Comparison of ENCODE assay signal across 1 cellular context in the genomic region with DNA sequence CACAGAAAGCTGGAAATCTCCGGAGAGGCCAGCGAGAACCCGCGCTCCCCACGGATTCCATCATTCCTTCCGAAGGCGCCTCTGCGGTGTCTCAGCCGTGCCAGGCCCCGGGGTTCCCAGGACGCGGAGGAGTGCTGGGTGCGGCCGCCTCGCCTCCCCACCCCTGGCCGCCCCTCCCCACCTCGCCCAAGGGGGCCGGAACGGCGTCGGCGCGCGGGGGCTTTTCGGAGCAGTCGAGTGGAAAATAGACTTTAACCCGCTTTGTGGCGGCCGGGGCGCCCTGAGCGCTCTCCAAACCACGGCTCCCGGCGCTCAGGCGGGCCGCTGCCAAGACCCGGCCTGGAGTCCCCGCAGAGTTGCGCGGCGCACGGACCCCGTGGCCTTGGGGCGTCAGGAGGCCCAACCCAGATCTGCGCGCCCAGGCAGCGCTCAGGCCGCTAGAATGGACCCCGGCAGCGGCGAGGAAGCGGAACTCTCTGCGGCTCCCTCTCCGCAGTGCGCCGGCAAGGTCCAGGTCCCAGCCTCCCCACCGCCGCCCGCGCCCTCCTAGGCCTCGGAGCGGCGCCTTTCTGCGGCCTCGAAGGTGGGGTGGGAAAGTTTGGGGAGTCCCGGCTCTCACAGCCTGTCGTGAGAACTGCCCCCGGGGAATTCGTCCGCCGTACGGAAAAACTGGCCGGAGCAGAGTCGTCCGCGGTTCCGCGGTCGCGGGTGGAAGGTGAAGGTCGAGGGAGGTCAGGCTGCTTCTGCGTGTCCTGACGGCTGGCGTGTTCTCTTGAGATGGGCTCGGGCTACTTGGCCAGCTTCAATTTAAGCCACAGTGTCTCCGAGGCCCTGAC.
TF ChIP-seq lines count a peak whose summit lies in the region.

No MANE protein-coding gene starts in this region.

TF ChIP-seq in HepG2, 621 proteins besides CTCF, POLR2A, EP300 and RAD21 (continued from another document and continues in another):
- TF ChIP-seq, protein P1, sequence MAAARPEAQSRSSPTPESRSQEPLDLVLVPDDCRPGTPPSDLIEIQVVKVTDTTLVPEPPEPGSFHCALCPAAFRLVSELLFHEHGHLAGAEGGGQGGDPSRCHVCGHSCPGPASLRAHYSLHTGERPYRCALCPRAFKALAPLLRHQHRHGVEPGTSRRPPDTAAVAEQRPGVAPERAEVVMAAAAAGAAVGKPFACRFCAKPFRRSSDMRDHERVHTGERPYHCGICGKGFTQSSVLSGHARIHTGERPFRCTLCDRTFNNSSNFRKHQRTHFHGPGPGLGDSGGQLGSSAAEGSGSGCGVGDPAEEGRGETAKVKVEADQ (CRISPR knock-in tag; IDR thresholded peaks at IDR 0.05; ENCODE audit: borderline replicate concordance): 0 out of 2 replicates have a peak, but pooled peaks have one; percentile 4
- TF ChIP-seq MXI1 (IDR thresholded peaks at IDR 0.05; ENCODE audit: borderline replicate concordance, low read depth, low read length): peak; percentile 59; the same call in 1 of the 3 replicates
- no peak for TF ChIP-seq ZNF496 (CRISPR knock-in tag; IDR thresholded peaks at IDR 0.05; ENCODE audit: insufficient replicate concordance)
- TF ChIP-seq, protein P2, sequence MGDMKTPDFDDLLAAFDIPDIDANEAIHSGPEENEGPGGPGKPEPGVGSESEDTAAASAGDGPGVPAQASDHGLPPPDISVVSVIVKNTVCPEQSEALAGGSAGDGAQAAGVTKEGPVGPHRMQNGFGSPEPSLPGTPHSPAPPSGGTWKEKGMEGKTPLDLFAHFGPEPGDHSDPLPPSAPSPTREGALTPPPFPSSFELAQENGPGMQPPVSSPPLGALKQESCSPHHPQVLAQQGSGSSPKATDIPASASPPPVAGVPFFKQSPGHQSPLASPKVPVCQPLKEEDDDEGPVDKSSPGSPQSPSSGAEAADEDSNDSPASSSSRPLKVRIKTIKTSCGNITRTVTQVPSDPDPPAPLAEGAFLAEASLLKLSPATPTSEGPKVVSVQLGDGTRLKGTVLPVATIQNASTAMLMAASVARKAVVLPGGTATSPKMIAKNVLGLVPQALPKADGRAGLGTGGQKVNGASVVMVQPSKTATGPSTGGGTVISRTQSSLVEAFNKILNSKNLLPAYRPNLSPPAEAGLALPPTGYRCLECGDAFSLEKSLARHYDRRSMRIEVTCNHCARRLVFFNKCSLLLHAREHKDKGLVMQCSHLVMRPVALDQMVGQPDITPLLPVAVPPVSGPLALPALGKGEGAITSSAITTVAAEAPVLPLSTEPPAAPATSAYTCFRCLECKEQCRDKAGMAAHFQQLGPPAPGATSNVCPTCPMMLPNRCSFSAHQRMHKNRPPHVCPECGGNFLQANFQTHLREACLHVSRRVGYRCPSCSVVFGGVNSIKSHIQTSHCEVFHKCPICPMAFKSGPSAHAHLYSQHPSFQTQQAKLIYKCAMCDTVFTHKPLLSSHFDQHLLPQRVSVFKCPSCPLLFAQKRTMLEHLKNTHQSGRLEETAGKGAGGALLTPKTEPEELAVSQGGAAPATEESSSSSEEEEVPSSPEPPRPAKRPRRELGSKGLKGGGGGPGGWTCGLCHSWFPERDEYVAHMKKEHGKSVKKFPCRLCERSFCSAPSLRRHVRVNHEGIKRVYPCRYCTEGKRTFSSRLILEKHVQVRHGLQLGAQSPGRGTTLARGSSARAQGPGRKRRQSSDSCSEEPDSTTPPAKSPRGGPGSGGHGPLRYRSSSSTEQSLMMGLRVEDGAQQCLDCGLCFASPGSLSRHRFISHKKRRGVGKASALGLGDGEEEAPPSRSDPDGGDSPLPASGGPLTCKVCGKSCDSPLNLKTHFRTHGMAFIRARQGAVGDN (CRISPR knock-in tag; IDR thresholded peaks at IDR 0.05): peak; percentile 88
- no peak; the same call in 1 of the 2 replicates for TF ChIP-seq ZC3H13 (CRISPR knock-in tag; IDR thresholded peaks at IDR 0.05)
- no peak for TF ChIP-seq ZNF644 (CRISPR knock-in tag; IDR thresholded peaks at IDR 0.05; ENCODE audit: low read depth)
- no peak for TF ChIP-seq PAWR (CRISPR knock-in tag; IDR thresholded peaks at IDR 0.05; ENCODE audit: borderline replicate concordance)
- peak; percentile 47 for TF ChIP-seq TEAD3 (CRISPR knock-in tag; optimal IDR thresholded peaks at IDR 0.05; ENCODE audit: borderline replicate concordance)
- 0 out of 2 replicates have a peak, but pooled peaks have one; percentile 9 for TF ChIP-seq ELF3 (CRISPR knock-in tag; IDR thresholded peaks at IDR 0.05)
- TF ChIP-seq GATAD2A (CRISPR knock-in tag; IDR thresholded peaks at IDR 0.05): 0 out of 2 replicates have a peak, but pooled peaks have one; percentile 18
- TF ChIP-seq BORCS8-MEF2B (CRISPR knock-in tag; IDR thresholded peaks at IDR 0.05): peak; percentile 82
- peak; percentile 86 for TF ChIP-seq ZEB1 (IDR thresholded peaks at IDR 0.05; ENCODE audit: insufficient replicate concordance, low read depth)
- no peak for TF ChIP-seq CBX1 (IDR thresholded peaks at IDR 0.05; ENCODE audit: low read depth)
- TF ChIP-seq, protein P3, sequence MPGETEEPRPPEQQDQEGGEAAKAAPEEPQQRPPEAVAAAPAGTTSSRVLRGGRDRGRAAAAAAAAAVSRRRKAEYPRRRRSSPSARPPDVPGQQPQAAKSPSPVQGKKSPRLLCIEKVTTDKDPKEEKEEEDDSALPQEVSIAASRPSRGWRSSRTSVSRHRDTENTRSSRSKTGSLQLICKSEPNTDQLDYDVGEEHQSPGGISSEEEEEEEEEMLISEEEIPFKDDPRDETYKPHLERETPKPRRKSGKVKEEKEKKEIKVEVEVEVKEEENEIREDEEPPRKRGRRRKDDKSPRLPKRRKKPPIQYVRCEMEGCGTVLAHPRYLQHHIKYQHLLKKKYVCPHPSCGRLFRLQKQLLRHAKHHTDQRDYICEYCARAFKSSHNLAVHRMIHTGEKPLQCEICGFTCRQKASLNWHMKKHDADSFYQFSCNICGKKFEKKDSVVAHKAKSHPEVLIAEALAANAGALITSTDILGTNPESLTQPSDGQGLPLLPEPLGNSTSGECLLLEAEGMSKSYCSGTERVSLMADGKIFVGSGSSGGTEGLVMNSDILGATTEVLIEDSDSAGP (CRISPR knock-in tag; IDR thresholded peaks at IDR 0.05; ENCODE audit: borderline replicate concordance): no peak; the same call in 1 of the 2 replicates
- TF ChIP-seq CHCHD3 (CRISPR knock-in tag; IDR thresholded peaks at IDR 0.05): no peak
- no peak; the same call in 1 of the 2 replicates for TF ChIP-seq ZNF598 (CRISPR knock-in tag; IDR thresholded peaks at IDR 0.05; ENCODE audit: borderline replicate concordance)
- peak; percentile 50; the same call in 1 of the 2 replicates for TF ChIP-seq FOXO1 (CRISPR knock-in tag; IDR thresholded peaks at IDR 0.05)
- TF ChIP-seq ZNF616 (CRISPR knock-in tag; IDR thresholded peaks at IDR 0.05; ENCODE audit: low read depth): peak; percentile 59; the same call in 1 of the 2 replicates
- TF ChIP-seq, protein P4, sequence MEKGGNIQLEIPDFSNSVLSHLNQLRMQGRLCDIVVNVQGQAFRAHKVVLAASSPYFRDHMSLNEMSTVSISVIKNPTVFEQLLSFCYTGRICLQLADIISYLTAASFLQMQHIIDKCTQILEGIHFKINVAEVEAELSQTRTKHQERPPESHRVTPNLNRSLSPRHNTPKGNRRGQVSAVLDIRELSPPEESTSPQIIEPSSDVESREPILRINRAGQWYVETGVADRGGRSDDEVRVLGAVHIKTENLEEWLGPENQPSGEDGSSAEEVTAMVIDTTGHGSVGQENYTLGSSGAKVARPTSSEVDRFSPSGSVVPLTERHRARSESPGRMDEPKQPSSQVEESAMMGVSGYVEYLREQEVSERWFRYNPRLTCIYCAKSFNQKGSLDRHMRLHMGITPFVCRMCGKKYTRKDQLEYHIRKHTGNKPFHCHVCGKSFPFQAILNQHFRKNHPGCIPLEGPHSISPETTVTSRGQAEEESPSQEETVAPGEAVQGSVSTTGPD (CRISPR knock-in tag; IDR thresholded peaks at IDR 0.05): no peak
- TF ChIP-seq GATA4 (IDR thresholded peaks at IDR 0.05; ENCODE audit: borderline replicate concordance, low read depth): no peak
- no peak for TF ChIP-seq RBAK (CRISPR knock-in tag; IDR thresholded peaks at IDR 0.05)
- TF ChIP-seq, protein P5, sequence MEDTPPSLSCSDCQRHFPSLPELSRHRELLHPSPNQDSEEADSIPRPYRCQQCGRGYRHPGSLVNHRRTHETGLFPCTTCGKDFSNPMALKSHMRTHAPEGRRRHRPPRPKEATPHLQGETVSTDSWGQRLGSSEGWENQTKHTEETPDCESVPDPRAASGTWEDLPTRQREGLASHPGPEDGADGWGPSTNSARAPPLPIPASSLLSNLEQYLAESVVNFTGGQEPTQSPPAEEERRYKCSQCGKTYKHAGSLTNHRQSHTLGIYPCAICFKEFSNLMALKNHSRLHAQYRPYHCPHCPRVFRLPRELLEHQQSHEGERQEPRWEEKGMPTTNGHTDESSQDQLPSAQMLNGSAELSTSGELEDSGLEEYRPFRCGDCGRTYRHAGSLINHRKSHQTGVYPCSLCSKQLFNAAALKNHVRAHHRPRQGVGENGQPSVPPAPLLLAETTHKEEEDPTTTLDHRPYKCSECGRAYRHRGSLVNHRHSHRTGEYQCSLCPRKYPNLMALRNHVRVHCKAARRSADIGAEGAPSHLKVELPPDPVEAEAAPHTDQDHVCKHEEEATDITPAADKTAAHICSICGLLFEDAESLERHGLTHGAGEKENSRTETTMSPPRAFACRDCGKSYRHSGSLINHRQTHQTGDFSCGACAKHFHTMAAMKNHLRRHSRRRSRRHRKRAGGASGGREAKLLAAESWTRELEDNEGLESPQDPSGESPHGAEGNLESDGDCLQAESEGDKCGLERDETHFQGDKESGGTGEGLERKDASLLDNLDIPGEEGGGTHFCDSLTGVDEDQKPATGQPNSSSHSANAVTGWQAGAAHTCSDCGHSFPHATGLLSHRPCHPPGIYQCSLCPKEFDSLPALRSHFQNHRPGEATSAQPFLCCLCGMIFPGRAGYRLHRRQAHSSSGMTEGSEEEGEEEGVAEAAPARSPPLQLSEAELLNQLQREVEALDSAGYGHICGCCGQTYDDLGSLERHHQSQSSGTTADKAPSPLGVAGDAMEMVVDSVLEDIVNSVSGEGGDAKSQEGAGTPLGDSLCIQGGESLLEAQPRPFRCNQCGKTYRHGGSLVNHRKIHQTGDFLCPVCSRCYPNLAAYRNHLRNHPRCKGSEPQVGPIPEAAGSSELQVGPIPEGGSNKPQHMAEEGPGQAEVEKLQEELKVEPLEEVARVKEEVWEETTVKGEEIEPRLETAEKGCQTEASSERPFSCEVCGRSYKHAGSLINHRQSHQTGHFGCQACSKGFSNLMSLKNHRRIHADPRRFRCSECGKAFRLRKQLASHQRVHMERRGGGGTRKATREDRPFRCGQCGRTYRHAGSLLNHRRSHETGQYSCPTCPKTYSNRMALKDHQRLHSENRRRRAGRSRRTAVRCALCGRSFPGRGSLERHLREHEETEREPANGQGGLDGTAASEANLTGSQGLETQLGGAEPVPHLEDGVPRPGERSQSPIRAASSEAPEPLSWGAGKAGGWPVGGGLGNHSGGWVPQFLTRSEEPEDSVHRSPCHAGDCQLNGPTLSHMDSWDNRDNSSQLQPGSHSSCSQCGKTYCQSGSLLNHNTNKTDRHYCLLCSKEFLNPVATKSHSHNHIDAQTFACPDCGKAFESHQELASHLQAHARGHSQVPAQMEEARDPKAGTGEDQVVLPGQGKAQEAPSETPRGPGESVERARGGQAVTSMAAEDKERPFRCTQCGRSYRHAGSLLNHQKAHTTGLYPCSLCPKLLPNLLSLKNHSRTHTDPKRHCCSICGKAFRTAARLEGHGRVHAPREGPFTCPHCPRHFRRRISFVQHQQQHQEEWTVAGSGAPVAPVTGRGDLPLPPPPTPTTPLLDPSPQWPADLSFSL (CRISPR knock-in tag; IDR thresholded peaks at IDR 0.05): no peak
- peak; percentile 57; the same call in 1 of the 2 replicates for TF ChIP-seq ZNF563 (CRISPR knock-in tag; IDR thresholded peaks at IDR 0.05)
- no peak for TF ChIP-seq STAG1 (CRISPR knock-in tag; IDR thresholded peaks at IDR 0.05)
- TF ChIP-seq, protein P6, sequence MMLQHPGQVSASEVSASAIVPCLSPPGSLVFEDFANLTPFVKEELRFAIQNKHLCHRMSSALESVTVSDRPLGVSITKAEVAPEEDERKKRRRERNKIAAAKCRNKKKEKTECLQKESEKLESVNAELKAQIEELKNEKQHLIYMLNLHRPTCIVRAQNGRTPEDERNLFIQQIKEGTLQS (CRISPR knock-in tag; IDR thresholded peaks at IDR 0.05): no peak; the same call in 1 of the 2 replicates
- peak; percentile 80 for TF ChIP-seq ZMYM4 (CRISPR knock-in tag; IDR thresholded peaks at IDR 0.05)
- TF ChIP-seq, protein P7, sequence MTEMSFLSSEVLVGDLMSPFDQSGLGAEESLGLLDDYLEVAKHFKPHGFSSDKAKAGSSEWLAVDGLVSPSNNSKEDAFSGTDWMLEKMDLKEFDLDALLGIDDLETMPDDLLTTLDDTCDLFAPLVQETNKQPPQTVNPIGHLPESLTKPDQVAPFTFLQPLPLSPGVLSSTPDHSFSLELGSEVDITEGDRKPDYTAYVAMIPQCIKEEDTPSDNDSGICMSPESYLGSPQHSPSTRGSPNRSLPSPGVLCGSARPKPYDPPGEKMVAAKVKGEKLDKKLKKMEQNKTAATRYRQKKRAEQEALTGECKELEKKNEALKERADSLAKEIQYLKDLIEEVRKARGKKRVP (CRISPR knock-in tag; IDR thresholded peaks at IDR 0.05): no peak
- TF ChIP-seq, protein P8, sequence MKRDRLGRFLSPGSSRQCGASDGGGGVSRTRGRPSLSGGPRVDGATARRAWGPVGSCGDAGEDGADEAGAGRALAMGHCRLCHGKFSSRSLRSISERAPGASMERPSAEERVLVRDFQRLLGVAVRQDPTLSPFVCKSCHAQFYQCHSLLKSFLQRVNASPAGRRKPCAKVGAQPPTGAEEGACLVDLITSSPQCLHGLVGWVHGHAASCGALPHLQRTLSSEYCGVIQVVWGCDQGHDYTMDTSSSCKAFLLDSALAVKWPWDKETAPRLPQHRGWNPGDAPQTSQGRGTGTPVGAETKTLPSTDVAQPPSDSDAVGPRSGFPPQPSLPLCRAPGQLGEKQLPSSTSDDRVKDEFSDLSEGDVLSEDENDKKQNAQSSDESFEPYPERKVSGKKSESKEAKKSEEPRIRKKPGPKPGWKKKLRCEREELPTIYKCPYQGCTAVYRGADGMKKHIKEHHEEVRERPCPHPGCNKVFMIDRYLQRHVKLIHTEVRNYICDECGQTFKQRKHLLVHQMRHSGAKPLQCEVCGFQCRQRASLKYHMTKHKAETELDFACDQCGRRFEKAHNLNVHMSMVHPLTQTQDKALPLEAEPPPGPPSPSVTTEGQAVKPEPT (CRISPR knock-in tag; IDR thresholded peaks at IDR 0.05; ENCODE audit: low read depth): no peak
- no peak for TF ChIP-seq HMGA1 (CRISPR knock-in tag; conservative IDR thresholded peaks at IDR 0.05)
- TF ChIP-seq, protein P9, sequence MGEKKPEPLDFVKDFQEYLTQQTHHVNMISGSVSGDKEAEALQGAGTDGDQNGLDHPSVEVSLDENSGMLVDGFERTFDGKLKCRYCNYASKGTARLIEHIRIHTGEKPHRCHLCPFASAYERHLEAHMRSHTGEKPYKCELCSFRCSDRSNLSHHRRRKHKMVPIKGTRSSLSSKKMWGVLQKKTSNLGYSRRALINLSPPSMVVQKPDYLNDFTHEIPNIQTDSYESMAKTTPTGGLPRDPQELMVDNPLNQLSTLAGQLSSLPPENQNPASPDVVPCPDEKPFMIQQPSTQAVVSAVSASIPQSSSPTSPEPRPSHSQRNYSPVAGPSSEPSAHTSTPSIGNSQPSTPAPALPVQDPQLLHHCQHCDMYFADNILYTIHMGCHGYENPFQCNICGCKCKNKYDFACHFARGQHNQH (CRISPR knock-in tag; IDR thresholded peaks at IDR 0.05): peak; percentile 55; the same call in 1 of the 2 replicates
- TF ChIP-seq CENPX (CRISPR knock-in tag; IDR thresholded peaks at IDR 0.05): no peak
- TF ChIP-seq SSRP1 (CRISPR knock-in tag; IDR thresholded peaks at IDR 0.05): no peak
- TF ChIP-seq RFX1 (IDR thresholded peaks at IDR 0.05): no peak
- no peak for TF ChIP-seq POLR2AphosphoS5 (IDR thresholded peaks at IDR 0.05; ENCODE audit: low read depth, low read length)
- TF ChIP-seq CHD2 (IDR thresholded peaks at IDR 0.05; ENCODE audit: low read depth, low read length): no peak
- no peak for TF ChIP-seq CREB1 (IDR thresholded peaks at IDR 0.05)
- no peak for TF ChIP-seq CREB1 (CRISPR knock-in tag; IDR thresholded peaks at IDR 0.05)
- TF ChIP-seq ZNF343 (CRISPR knock-in tag; IDR thresholded peaks at IDR 0.05): no peak
- TF ChIP-seq KLF9 (CRISPR knock-in tag; IDR thresholded peaks at IDR 0.05; ENCODE audit: low read depth): no peak
- TF ChIP-seq DMAP1 (CRISPR knock-in tag; IDR thresholded peaks at IDR 0.05): no peak
- no peak for TF ChIP-seq ZNF7 (CRISPR knock-in tag; IDR thresholded peaks at IDR 0.05)
